In the genomic region with DNA sequence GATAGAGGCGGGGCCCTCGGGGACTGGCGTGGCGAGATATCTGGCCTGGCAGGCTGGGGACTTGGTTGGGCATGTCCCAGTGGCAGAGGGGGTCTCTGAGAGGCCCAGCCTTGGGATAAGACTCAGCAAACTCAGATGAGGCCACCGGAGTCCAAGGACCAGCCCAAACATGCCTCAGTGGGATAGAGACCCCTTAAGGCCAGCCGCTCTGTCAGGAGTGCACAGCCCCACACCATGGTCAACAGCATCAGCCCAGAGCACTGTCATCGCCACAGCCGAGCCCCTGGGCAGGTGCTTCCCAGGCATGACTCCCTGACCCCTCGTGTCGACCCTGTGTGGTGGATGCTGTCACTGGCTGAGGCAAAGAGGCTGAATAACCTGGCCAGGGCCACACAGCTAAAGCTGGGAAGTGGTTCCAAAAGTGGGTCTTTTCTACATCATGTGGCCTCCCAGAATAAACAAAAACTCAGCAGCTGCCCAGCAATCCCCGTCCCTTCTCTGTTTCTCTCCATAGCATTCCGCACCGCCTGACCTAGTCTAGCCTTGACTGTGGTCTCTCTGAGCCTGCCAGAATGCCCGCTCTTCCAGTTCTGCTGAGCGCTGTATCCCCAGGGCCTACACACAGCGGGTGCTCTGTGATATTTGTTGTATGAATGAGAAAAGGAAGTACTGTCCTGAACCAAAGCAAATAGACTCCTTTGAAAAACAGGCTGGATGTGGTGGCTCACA, we compare ENCODE assay signal across 22 cellular contexts. TPM values are rescaled to one million over a fixed set of nuclear protein-coding genes. Genes with fewer than 3 reads are reported as not detected.
DNase-seq lines count a peak whose midpoint lies in the region; ATAC-seq and TF ChIP-seq lines count a peak whose summit lies in the region.
"Had no signal": no experiment of that assay in that cellular context is flagged by ENCODE, and none has a peak within 500 bp of the region (broad histone marks: within the 10 kb centered on the region; RNA-seq: fewer than 3 reads in every experiment).

No MANE protein-coding gene starts in this region.

- WGBS in esophagus squamous epithelium, 2 donors, result 61 to 84% methylated on average over 8 to 9 of the region's 16 CpGs

- H3K27me3 Mint-ChIP-seq in activated CD4-positive, alpha-beta memory T cell treated with anti-CD3 and anti-CD28 coated beads, Interleukin-2, amount 10 ng/mL, durations not matched to agents 7 days and 5 days, result no peaks in the 10 kb centered on the region

- no peak for ATAC-seq in RWPE2 (ENCODE audit: low read depth)
- no peak for ATAC-seq in stimulated activated effector memory CD8-positive, alpha-beta T cell treated with anti-CD3 and anti-CD28 coated beads, Interleukin-12 subunit alpha, Interleukin-12 subunit beta, amount 100 ng/mL, for 72 hours
- ATAC-seq: activated CD8-positive, alpha-beta T cell treated with anti-CD3 and anti-CD28 coated beads for 36 hours; heart right ventricle; naive thymus-derived CD4-positive, alpha-beta T cell had no signal

- peaks cover 13% of the 10 kb centered on the region for H3K4me1 ChIP-seq in RWPE2 (ENCODE audit: insufficient read depth, poor library complexity, severe bottlenecking)
- H3K4me1 ChIP-seq in esophagus squamous epithelium, result peaks cover 4 to 74% (median 25%) of the 10 kb centered on the region in 3 donors

- no peaks in the 10 kb centered on the region for H3K9me3 Mint-ChIP-seq in stimulated activated effector memory CD8-positive, alpha-beta T cell treated with anti-CD3 and anti-CD28 coated beads, Interleukin-12 subunit alpha, Interleukin-12 subunit beta, amount 100 ng/mL, for 72 hours
- H3K9me3 Mint-ChIP-seq in activated CD4-positive, alpha-beta memory T cell treated with anti-CD3 and anti-CD28 coated beads, Interleukin-2, amount 10 ng/mL, durations not matched to agents 7 days and 5 days, result no peaks in the 10 kb centered on the region
- H3K9me3 Mint-ChIP-seq: activated CD8-positive, alpha-beta T cell treated with anti-CD3 and anti-CD28 coated beads for 36 hours; CD14-positive monocyte; naive thymus-derived CD4-positive, alpha-beta T cell had no signal

- TF ChIP-seq CTCF in RWPE2 (IDR thresholded peaks at IDR 0.05; ENCODE audit: poor library complexity, severe bottlenecking) (no peak), esophagus squamous epithelium (IDR thresholded peaks at IDR 0.05) (no peak)

- H3K36me3 Mint-ChIP-seq in stimulated activated effector memory CD8-positive, alpha-beta T cell treated with anti-CD3 and anti-CD28 coated beads, Interleukin-12 subunit alpha, Interleukin-12 subunit beta, amount 100 ng/mL, for 72 hours, result peaks cover 97% of the 10 kb centered on the region
- peaks cover 82% of the 10 kb centered on the region for H3K36me3 Mint-ChIP-seq in activated CD4-positive, alpha-beta memory T cell treated with anti-CD3 and anti-CD28 coated beads, Interleukin-2, amount 10 ng/mL, durations not matched to agents 7 days and 5 days (ENCODE audit: low read depth)

- H3K4me3 Mint-ChIP-seq in stimulated activated effector memory CD8-positive, alpha-beta T cell treated with anti-CD3 and anti-CD28 coated beads, Interleukin-12 subunit alpha, Interleukin-12 subunit beta, amount 100 ng/mL, for 72 hours, result no peak overlapping the region
- no peak overlapping the region for H3K4me3 Mint-ChIP-seq in activated CD4-positive, alpha-beta memory T cell treated with anti-CD3 and anti-CD28 coated beads, Interleukin-2, amount 10 ng/mL, durations not matched to agents 7 days and 5 days
- H3K4me3 Mint-ChIP-seq: activated CD8-positive, alpha-beta T cell treated with anti-CD3 and anti-CD28 coated beads for 36 hours; CD14-positive monocyte; naive thymus-derived CD4-positive, alpha-beta T cell had no signal

- POLR2A ChIA-PET in activated CD4-positive, alpha-beta memory T cell treated with anti-CD3 and anti-CD28 coated beads, Interleukin-2, amount 10 ng/mL, durations not matched to agents 7 days and 5 days (lab: Charles Lee), result interaction anchor here (1.0 to 1.4 kb wide), 2 partner anchors 10 to 14 kb away, joined by 3 to 5 read pairs; no protein-coding TSS in a partner anchor

- no peaks in the 10 kb centered on the region for H3K9me3 ChIP-seq in RWPE2 (ENCODE audit: severe bottlenecking)
- H3K9me3 ChIP-seq in esophagus squamous epithelium, result no peaks in the 10 kb centered on the region
- H3K9me3 ChIP-seq: heart right ventricle, MG63 had no signal

- intact Hi-C loops in esophagus squamous epithelium (cut with DNase I), result no loop called here

- CTCF ChIA-PET in activated CD4-positive, alpha-beta memory T cell treated with anti-CD3 and anti-CD28 coated beads, Interleukin-2, amount 10 ng/mL, durations not matched to agents 7 days and 5 days (lab: Charles Lee), result no interaction called here

- H3K36me3 ChIP-seq in RWPE2 (ENCODE audit: low read depth) (no peaks in the 10 kb centered on the region), esophagus squamous epithelium (peaks cover 0 to 60% (median 0%) of the 10 kb centered on the region in 3 donors)

- H3K27me3 ChIP-seq in RWPE2 (ENCODE audit: insufficient read depth, poor library complexity, severe bottlenecking), result no peaks in the 10 kb centered on the region
- no peaks in the 10 kb centered on the region for H3K27me3 ChIP-seq in esophagus squamous epithelium
- H3K27me3 ChIP-seq: heart right ventricle, MG63 had no signal

- H3K27ac ChIP-seq in RWPE2 (ENCODE audit: poor library complexity, severe bottlenecking) (peak overlapping the region; percentile 63), esophagus squamous epithelium (peak overlapping the region; percentile 15 to 81 (median 70))
- H3K27ac ChIP-seq: heart right ventricle, parathyroid adenoma had no signal

- TF ChIP-seq POLR2A in esophagus squamous epithelium (IDR thresholded peaks at IDR 0.05), result no peak

- DNase-seq in activated T-cell treated with anti-CD3 and anti-CD28 coated beads, Interleukin-2, amount 50 U/mL, for 1 hour, result peak; percentile 16
- DNase-seq in activated T-cell treated with anti-CD3 and anti-CD28 coated beads, Interleukin-2, amount 50 U/mL, for 48 hours, result no peak
- DNase-seq in RWPE2 (ENCODE audit: low spot score) (no peak), esophagus squamous epithelium (lab: John Stamatoyannopoulos, UW) (no peak), mucosa of gallbladder (ENCODE audit: low spot score) (no peak)
- DNase-seq in stimulated activated effector memory CD8-positive, alpha-beta T cell treated with anti-CD3 and anti-CD28 coated beads, Interleukin-12 subunit alpha, Interleukin-12 subunit beta, amount 100 ng/mL, for 72 hours (ENCODE audit: low spot score in 2 of 2), result no peak
- DNase-seq in activated CD4-positive, alpha-beta memory T cell treated with anti-CD3 and anti-CD28 coated beads, Interleukin-2, amount 10 ng/mL, durations not matched to agents 7 days and 5 days, result no peak
- no peak for DNase-seq in stimulated activated CD4-positive, alpha-beta T cell treated with anti-CD3 and anti-CD28 coated beads, Interleukin-12 subunit alpha, Interleukin-12 subunit beta, amount 100 ng/mL, for 4 hours
- DNase-seq: activated CD8-positive, alpha-beta T cell treated with anti-CD3 and anti-CD28 coated beads for 36 hours; caudate nucleus; DMS153; GM23248; heart right ventricle; MG63; naive thymus-derived CD4-positive, alpha-beta T cell; NCI-H1694 treated with DMSO at 0.1 percent for 48 hours; NCI-H345; NK-92 treated with Interleukin-12 subunit alpha and Interleukin-12 subunit beta, amount 100 ng/mL, for 24 hours; Right ventricle myocardium superior; stimulated activated CD8-positive, alpha-beta memory T cell treated with anti-CD3 and anti-CD28 coated beads, Interleukin-4, amount 100 ng/mL, for 48 hours had no signal

- H3K4me1 Mint-ChIP-seq in stimulated activated effector memory CD8-positive, alpha-beta T cell treated with anti-CD3 and anti-CD28 coated beads, Interleukin-12 subunit alpha, Interleukin-12 subunit beta, amount 100 ng/mL, for 72 hours, result peaks cover 24% of the 10 kb centered on the region
- peaks cover 22% of the 10 kb centered on the region for H3K4me1 Mint-ChIP-seq in activated CD4-positive, alpha-beta memory T cell treated with anti-CD3 and anti-CD28 coated beads, Interleukin-2, amount 10 ng/mL, durations not matched to agents 7 days and 5 days

- H3K27ac Mint-ChIP-seq in stimulated activated effector memory CD8-positive, alpha-beta T cell treated with anti-CD3 and anti-CD28 coated beads, Interleukin-12 subunit alpha, Interleukin-12 subunit beta, amount 100 ng/mL, for 72 hours, result peak overlapping the region; percentile 51
- H3K27ac Mint-ChIP-seq in activated CD4-positive, alpha-beta memory T cell treated with anti-CD3 and anti-CD28 coated beads, Interleukin-2, amount 10 ng/mL, durations not matched to agents 7 days and 5 days, result no peak overlapping the region
- H3K27ac Mint-ChIP-seq: activated CD8-positive, alpha-beta T cell treated with anti-CD3 and anti-CD28 coated beads for 36 hours; naive thymus-derived CD4-positive, alpha-beta T cell had no signal

- H3K4me3 ChIP-seq in RWPE2 (ENCODE audit: severe bottlenecking) (no peak overlapping the region), esophagus squamous epithelium (no peak overlapping the region)
- H3K4me3 ChIP-seq: GM23248, heart right ventricle, MG63 had no signal

RNA-seq across cellular contexts. Expression of a gene that starts 15.1 kb away (rescaled TPM):
- total RNA-seq in esophagus squamous epithelium (100 to 1,000 TPM in 2 of 4 donors, 10 to 100 TPM in 2; 19.7 to 115 (median 69.6) TPM), mucosa of gallbladder (465 TPM)
- 100 to 1,000 TPM; 257 to 273 TPM for total RNA-seq in activated CD4-positive, alpha-beta memory T cell treated with anti-CD3 and anti-CD28 coated beads, Interleukin-2, amount 10 ng/mL, durations not matched to agents 7 days and 5 days

RNA-seq across cellular contexts. Expression of a gene that starts 57.0 kb away (rescaled TPM):
- 100 to 1,000 TPM in 3 of 4 donors, 10 to 100 TPM in 1; 83.6 to 293 (median 156) TPM for total RNA-seq in esophagus squamous epithelium
- 100 to 1,000 TPM; 278 to 280 TPM for total RNA-seq in activated CD4-positive, alpha-beta memory T cell treated with anti-CD3 and anti-CD28 coated beads, Interleukin-2, amount 10 ng/mL, durations not matched to agents 7 days and 5 days
- total RNA-seq in mucosa of gallbladder, result 309 TPM
